Comparison of ENCODE assay signal across 12 cellular contexts in genomic region chr17:41692722-41693521, GRCh38. TPM values are rescaled to one million over a fixed set of nuclear protein-coding genes. Genes with fewer than 3 reads are reported as not detected.
DNase-seq lines count a peak whose midpoint lies in the region; ATAC-seq, FAIRE-seq and TF ChIP-seq lines count a peak whose summit lies in the region.
"Had no signal": no experiment of that assay in that cellular context is flagged by ENCODE, and none has a peak within 500 bp of the region (broad histone marks: within the 10 kb centered on the region; RNA-seq: fewer than 3 reads in every experiment).

No MANE protein-coding gene starts in this region.

- H3K9me3 Mint-ChIP-seq in natural killer cell treated with Interleukin-12 subunit alpha and Interleukin-12 subunit beta and Interleukin-15 and Interleukin-18, amount 100 ng/mL, for 72 hours: no peaks in the 10 kb centered on the region

- no peak overlapping the region for H3K4me3 ChIP-seq in GM12865 (ENCODE audit: low read depth, low read length)

- no peak for ATAC-seq in natural killer cell treated with Interleukin-12 subunit alpha and Interleukin-12 subunit beta and Interleukin-15 and Interleukin-18, amount 100 ng/mL, for 72 hours

- DNase-seq in GM12865 (ENCODE audit: low read depth) (peak; percentile 34), LoVo (ENCODE audit: low spot score) (peak; percentile 20), astrocyte of the hippocampus (ENCODE audit: low read depth, low spot score) (peak; percentile 15), frontal cortex (ENCODE audit: low spot score in 2 of 2) (no peak), superior temporal gyrus (ENCODE audit: extremely low spot score) (no peak)
- DNase-seq in natural killer cell treated with Interleukin-12 subunit alpha and Interleukin-12 subunit beta and Interleukin-15 and Interleukin-18, amount 100 ng/mL, for 72 hours (ENCODE audit: low spot score): no peak
- DNase-seq in activated effector memory CD4-positive, alpha-beta T cell treated with Interleukin-2 at 50 U/mL for 16 hours: no peak
- DNase-seq in stimulated activated CD4-positive, alpha-beta T cell treated with anti-CD3 and anti-CD28 coated beads, Interleukin-12 subunit alpha, Interleukin-12 subunit beta, amount 100 ng/mL, for 4 hours: no peak
- DNase-seq: midbrain, NCI-H774, substantia nigra had no signal

- no peak overlapping the region for H3K4me3 Mint-ChIP-seq in natural killer cell treated with Interleukin-12 subunit alpha and Interleukin-12 subunit beta and Interleukin-15 and Interleukin-18, amount 100 ng/mL, for 72 hours

- peaks cover 35% of the 10 kb centered on the region for H3K36me3 Mint-ChIP-seq in natural killer cell treated with Interleukin-12 subunit alpha and Interleukin-12 subunit beta and Interleukin-15 and Interleukin-18, amount 100 ng/mL, for 72 hours

- peak overlapping the region; percentile 86 to 100 for H3K27ac Mint-ChIP-seq in natural killer cell treated with Interleukin-12 subunit alpha and Interleukin-12 subunit beta and Interleukin-15 and Interleukin-18, amount 100 ng/mL, for 72 hours

- H3K27me3 Mint-ChIP-seq in natural killer cell treated with Interleukin-12 subunit alpha and Interleukin-12 subunit beta and Interleukin-15 and Interleukin-18, amount 100 ng/mL, for 72 hours: no peaks in the 10 kb centered on the region

- TF ChIP-seq CTCF in GM12865 (IDR thresholded peaks at IDR 0.05; ENCODE audit: insufficient read depth, low read depth, low read length, missing control alignments): no peak

- H3K4me1 Mint-ChIP-seq in natural killer cell treated with Interleukin-12 subunit alpha and Interleukin-12 subunit beta and Interleukin-15 and Interleukin-18, amount 100 ng/mL, for 72 hours (ENCODE audit: low read depth in 2 of 2): peaks cover 46 to 48% of the 10 kb centered on the region in 2 donors

- FAIRE-seq in frontal cortex (lab: Jason Lieb, UNC): no peak

RNA-seq across cellular contexts. Expression of gene EIF1, which starts 4.2 kb away (rescaled TPM):
- total RNA-seq in natural killer cell treated with Interleukin-12 subunit alpha and Interleukin-12 subunit beta and Interleukin-15 and Interleukin-18, amount 100 ng/mL, for 72 hours: 1,000 to 10,000 TPM; 1,047 to 1,473 TPM
- total RNA-seq in frontal cortex: 70.1 TPM

RNA-seq across cellular contexts. Expression of gene GAST, which starts 19.2 kb away (rescaled TPM):
- total RNA-seq in natural killer cell treated with Interleukin-12 subunit alpha and Interleukin-12 subunit beta and Interleukin-15 and Interleukin-18, amount 100 ng/mL, for 72 hours: not detected
- total RNA-seq in frontal cortex: not detected
- total RNA-seq: G401 had no signal

RNA-seq across cellular contexts. Expression of gene HAP1, which starts 41.5 kb away (rescaled TPM):
- not detected for total RNA-seq in natural killer cell treated with Interleukin-12 subunit alpha and Interleukin-12 subunit beta and Interleukin-15 and Interleukin-18, amount 100 ng/mL, for 72 hours
- total RNA-seq in frontal cortex: under 0.01 TPM

Comparison
In these comparisons a context has a peak if more than half of its experiments do, and no peak if none do; other contexts are left out.
1. DNase-seq: peak in GM12865 (single experiment), LoVo (single experiment) and astrocyte of the hippocampus (single experiment); none in natural killer cell treated with Interleukin-12 subunit alpha and Interleukin-12 subunit beta and Interleukin-15 and Interleukin-18, amount 100 ng/mL, for 72 hours (single experiment), frontal cortex (0 of 2), activated effector memory CD4-positive, alpha-beta T cell treated with Interleukin-2 at 50 U/mL for 16 hours (single experiment), superior temporal gyrus (single experiment) and stimulated activated CD4-positive, alpha-beta T cell treated with anti-CD3 and anti-CD28 coated beads, Interleukin-12 subunit alpha, Interleukin-12 subunit beta, amount 100 ng/mL, for 4 hours (single experiment).
2. RNA of gene EIF1, which starts 4.2 kb away (total RNA-seq): 1,047 to 1,473 TPM in natural killer cell treated with Interleukin-12 subunit alpha and Interleukin-12 subunit beta and Interleukin-15 and Interleukin-18, amount 100 ng/mL, for 72 hours; 70.1 TPM in frontal cortex (single experiment); every median in the first group is over 10 times any median in the second.